ENCODE assay signal across 22 cellular contexts in the genomic region with DNA sequence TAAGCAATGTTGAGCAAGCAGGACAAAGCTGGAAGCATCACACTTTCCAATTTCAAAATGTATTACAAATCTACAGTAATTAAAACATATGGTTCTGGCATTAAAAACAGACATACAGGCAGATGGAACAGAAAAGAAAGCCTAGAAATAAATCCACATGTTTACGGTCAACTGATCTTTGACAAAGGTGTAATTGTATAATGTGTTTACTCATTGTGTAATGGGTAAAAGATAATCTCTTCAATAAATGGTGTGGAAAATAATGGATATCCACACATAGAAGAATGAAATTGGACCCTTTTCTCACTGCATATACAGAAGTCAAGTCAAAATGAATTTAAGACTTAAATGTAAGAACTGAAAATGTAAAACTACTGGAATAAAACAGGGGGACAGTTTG.
"Had no signal": no experiment of that assay in that cellular context is flagged by ENCODE, and none has a peak within 500 bp of the region (broad histone marks: within the 10 kb centered on the region; RNA-seq: fewer than 3 reads in every experiment).

No MANE protein-coding gene starts in this region.

- H3K36me3 ChIP-seq: ascending aorta, breast epithelium, esophagus squamous epithelium, right atrium auricular region had no signal

- FAIRE-seq: endothelial cell of umbilical vein had no signal

- ATAC-seq: activated CD8-positive, alpha-beta memory T cell treated with anti-CD3 and anti-CD28 coated beads, Interleukin-2, amount 10 ng/mL, durations not matched to agents 7 days and 5 days; activated naive CD8-positive, alpha-beta T cell treated with anti-CD3 and anti-CD28 coated beads, Interleukin-2, amount 50 U/mL, for 24 hours; foreskin keratinocyte; natural killer cell treated with Interleukin-12 subunit alpha and Interleukin-12 subunit beta and Interleukin-15 and Interleukin-18, amount 100 ng/mL, for 72 hours had no signal

- DNase-seq: activated CD4-positive, alpha-beta T cell treated with anti-CD3 and anti-CD28 coated beads for 1 hour; activated CD4-positive, alpha-beta T cell treated with anti-CD3 and anti-CD28 coated beads, Interleukin-2, amount 50 U/mL, for 48 hours; activated CD8-positive, alpha-beta memory T cell treated with anti-CD3 and anti-CD28 coated beads, Interleukin-2, amount 10 ng/mL, durations not matched to agents 7 days and 5 days; activated naive CD4-positive, alpha-beta T cell treated with anti-CD3 and anti-CD28 coated beads for 36 hours; activated naive CD8-positive, alpha-beta T cell treated with anti-CD3 and anti-CD28 coated beads, Interleukin-2, amount 50 U/mL, for 24 hours; activated T-cell treated with anti-CD3 and anti-CD28 coated beads, Interleukin-2, amount 50 U/mL, for 1 hour; cerebellar nuclear complex; effector CD8-positive, alpha-beta T cell; esophagus squamous epithelium; foreskin keratinocyte; mesenchymal stem cell; posterior cingulate gyrus; stimulated activated CD4-positive, alpha-beta T cell treated with anti-CD3 and anti-CD28 coated beads, Interleukin-15, amount 100 ng/mL, for 24 hours; stimulated activated CD4-positive, alpha-beta T cell treated with anti-CD3 and anti-CD28 coated beads, Interleukin-4, amount 100 ng/mL, for 1 hour; stimulated activated naive CD4-positive, alpha-beta T cell; trophoblast cell had no signal

- H3K27me3 ChIP-seq: ascending aorta, breast epithelium, esophagus squamous epithelium, foreskin keratinocyte, right atrium auricular region had no signal

- H3K4me1 ChIP-seq: ascending aorta, breast epithelium, esophagus squamous epithelium, foreskin keratinocyte, right atrium auricular region had no signal

- H3K27ac ChIP-seq: ascending aorta, breast epithelium, esophagus squamous epithelium, foreskin keratinocyte, right atrium auricular region, VCaP had no signal

- H3K9me3 ChIP-seq: ascending aorta, breast epithelium, esophagus squamous epithelium, right atrium auricular region had no signal

- H3K4me3 ChIP-seq: ascending aorta, breast epithelium, esophagus squamous epithelium, right atrium auricular region had no signal
